ENCODE assay signal across 10 cellular contexts in genomic region chr12:132163911-132164288, GRCh38. TPM values are rescaled to one million over a fixed set of nuclear protein-coding genes. Genes with fewer than 3 reads are reported as not detected.
DNase-seq lines count a peak whose midpoint lies in the region; ATAC-seq and TF ChIP-seq lines count a peak whose summit lies in the region.
"Had no signal": no experiment of that assay in that cellular context is flagged by ENCODE, and none has a peak within 500 bp of the region (broad histone marks: within the 10 kb centered on the region; RNA-seq: fewer than 3 reads in every experiment).

No MANE protein-coding gene starts in this region.

- H3K36me3 ChIP-seq in BJ (ENCODE audit: control insufficient read depth, insufficient read depth, low read length): no peaks in the 10 kb centered on the region
- H3K36me3 ChIP-seq: neural progenitor cell had no signal

- TF ChIP-seq CTCF in BJ (IDR thresholded peaks at IDR 0.05; ENCODE audit: insufficient read depth, low read depth, low read length) (0 out of 2 replicates have a peak, but pooled peaks have one; percentile 21), GM12875 (IDR thresholded peaks at IDR 0.05; ENCODE audit: borderline replicate concordance, insufficient read depth, low read depth, low read length) (0 out of 2 replicates have a peak, but pooled peaks have one; percentile 17), WI38 (IDR thresholded peaks at IDR 0.05; ENCODE audit: low read depth, low read length) (0 out of 2 replicates have a peak, but pooled peaks have one; percentile 4)

- DNase-seq in BJ (ENCODE audit: low read depth): no peak
- DNase-seq in myocyte (ENCODE audit: low read depth): peak; percentile 23
- no peak for DNase-seq in T1000 (lab: John Stamatoyannopoulos, UW)
- no peak for DNase-seq in NCI-H510A (lab: John Stamatoyannopoulos, UW)
- DNase-seq: erythroblast, NCI-H1436 had no signal

- no peak overlapping the region for H3K4me3 ChIP-seq in BJ (ENCODE audit: low read depth, low read length)
- H3K4me3 ChIP-seq in GM12875 (ENCODE audit: low read depth, low read length): no peak overlapping the region
- no peak overlapping the region for H3K4me3 ChIP-seq in WI38 (ENCODE audit: low read depth, low read length)
- H3K4me3 ChIP-seq: neural progenitor cell had no signal

- H3K27me3 ChIP-seq in BJ (ENCODE audit: control insufficient read depth, insufficient read depth, low read length): peaks cover 7% of the 10 kb centered on the region; the same call in 1 of the 2 replicates

- POLR2A ChIA-PET in BJ (lab: Charles Lee): no interaction called here

- CTCF ChIA-PET in BJ (lab: Yijun Ruan, JAX): no interaction called here

- ATAC-seq in GM19455 (IDR thresholded peaks at IDR 0.05; ENCODE audit: unreplicated experiment): no peak

RNA-seq across cellular contexts. Expression of gene NOC4L, which starts 19.6 kb away (rescaled TPM):
- polyA plus RNA-seq in BJ (2011; rRNA removed): 3.9 and 8.1 TPM in 2 replicates
- 5.4 and 6.1 TPM in 2 replicates for polyA minus RNA-seq in BJ (2011; rRNA and poly(A)+ RNA removed)
- total RNA-seq in myocyte: 11.1 and 14.2 TPM in 2 replicates
- 16.7 TPM for polyA plus RNA-seq in myocyte (2012)

RNA-seq across cellular contexts. Expression of gene DDX51, which starts 19.8 kb away (rescaled TPM):
- 5.3 and 8.2 TPM in 2 replicates for polyA plus RNA-seq in BJ (2011; rRNA removed)
- 4.7 and 6.9 TPM in 2 replicates for polyA minus RNA-seq in BJ (2011; rRNA and poly(A)+ RNA removed)
- total RNA-seq in myocyte: 6.4 and 6.9 TPM in 2 replicates
- polyA plus RNA-seq in myocyte (2012): 11.3 TPM
